In the genomic region with DNA sequence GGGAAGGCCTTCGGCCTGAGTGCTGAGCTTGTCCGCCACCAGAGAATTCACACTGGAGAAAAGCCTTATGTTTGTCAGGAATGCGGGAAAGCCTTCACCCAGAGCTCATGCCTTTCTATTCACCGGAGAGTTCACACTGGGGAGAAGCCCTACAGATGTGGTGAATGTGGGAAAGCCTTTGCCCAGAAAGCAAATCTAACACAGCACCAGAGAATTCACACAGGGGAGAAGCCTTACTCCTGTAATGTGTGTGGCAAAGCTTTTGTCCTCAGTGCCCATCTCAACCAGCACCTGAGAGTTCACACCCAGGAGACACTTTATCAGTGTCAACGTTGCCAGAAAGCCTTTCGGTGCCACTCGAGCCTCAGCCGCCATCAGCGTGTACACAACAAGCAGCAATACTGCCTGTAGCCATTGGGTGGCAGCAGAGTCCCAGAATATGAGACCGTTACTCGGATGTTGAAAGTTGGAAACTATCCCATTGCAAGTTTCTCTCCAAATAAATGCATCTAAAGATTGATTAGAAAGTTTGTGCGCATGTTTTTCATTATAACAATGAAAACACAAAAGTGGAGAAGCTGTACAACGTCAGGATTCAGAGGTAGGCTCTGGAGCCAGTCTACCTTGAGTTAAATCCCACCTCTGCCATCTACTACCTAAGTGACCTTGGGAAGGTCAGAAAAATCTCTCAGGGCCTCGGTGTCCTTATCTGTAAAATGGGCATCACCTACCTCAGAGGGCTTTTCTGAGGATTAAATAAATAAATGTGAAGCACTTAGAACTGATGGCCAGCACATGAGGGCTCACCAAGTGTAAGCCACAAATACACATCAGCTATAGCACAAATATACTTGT, we compare ENCODE assay signal across 2 cellular contexts.
TF ChIP-seq lines count a peak whose summit lies in the region.

No MANE protein-coding gene starts in this region.

TF ChIP-seq in K562, 482 proteins besides CTCF, POLR2A, EP300 and RAD21 (continued from another document and continues in another):
- TF ChIP-seq, protein P1, sequence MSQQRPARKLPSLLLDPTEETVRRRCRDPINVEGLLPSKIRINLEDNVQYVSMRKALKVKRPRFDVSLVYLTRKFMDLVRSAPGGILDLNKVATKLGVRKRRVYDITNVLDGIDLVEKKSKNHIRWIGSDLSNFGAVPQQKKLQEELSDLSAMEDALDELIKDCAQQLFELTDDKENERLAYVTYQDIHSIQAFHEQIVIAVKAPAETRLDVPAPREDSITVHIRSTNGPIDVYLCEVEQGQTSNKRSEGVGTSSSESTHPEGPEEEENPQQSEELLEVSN (IDR thresholded peaks at IDR 0.05; ENCODE audit: borderline replicate concordance in 1 of 2, extremely low read depth in 1 of 2, insufficient read depth in 1 of 2, insufficient read length in 1 of 2, low read depth in 1 of 2, low read length in 1 of 2, poor library complexity in 1 of 2, severe bottlenecking in 1 of 2) = no peak
- TF ChIP-seq, protein P2, sequence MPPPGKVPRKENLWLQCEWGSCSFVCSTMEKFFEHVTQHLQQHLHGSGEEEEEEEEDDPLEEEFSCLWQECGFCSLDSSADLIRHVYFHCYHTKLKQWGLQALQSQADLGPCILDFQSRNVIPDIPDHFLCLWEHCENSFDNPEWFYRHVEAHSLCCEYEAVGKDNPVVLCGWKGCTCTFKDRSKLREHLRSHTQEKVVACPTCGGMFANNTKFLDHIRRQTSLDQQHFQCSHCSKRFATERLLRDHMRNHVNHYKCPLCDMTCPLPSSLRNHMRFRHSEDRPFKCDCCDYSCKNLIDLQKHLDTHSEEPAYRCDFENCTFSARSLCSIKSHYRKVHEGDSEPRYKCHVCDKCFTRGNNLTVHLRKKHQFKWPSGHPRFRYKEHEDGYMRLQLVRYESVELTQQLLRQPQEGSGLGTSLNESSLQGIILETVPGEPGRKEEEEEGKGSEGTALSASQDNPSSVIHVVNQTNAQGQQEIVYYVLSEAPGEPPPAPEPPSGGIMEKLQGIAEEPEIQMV (tag; conservative IDR thresholded peaks at IDR 0.05; ENCODE audit: low read depth) = no peak
- no peak; the same call in 1 of the 2 replicates for TF ChIP-seq MAFF (IDR thresholded peaks at IDR 0.05; ENCODE audit: low read length)
- TF ChIP-seq ZNF239 (CRISPR knock-in tag; IDR thresholded peaks at IDR 0.05) = no peak
- TF ChIP-seq, protein P3, sequence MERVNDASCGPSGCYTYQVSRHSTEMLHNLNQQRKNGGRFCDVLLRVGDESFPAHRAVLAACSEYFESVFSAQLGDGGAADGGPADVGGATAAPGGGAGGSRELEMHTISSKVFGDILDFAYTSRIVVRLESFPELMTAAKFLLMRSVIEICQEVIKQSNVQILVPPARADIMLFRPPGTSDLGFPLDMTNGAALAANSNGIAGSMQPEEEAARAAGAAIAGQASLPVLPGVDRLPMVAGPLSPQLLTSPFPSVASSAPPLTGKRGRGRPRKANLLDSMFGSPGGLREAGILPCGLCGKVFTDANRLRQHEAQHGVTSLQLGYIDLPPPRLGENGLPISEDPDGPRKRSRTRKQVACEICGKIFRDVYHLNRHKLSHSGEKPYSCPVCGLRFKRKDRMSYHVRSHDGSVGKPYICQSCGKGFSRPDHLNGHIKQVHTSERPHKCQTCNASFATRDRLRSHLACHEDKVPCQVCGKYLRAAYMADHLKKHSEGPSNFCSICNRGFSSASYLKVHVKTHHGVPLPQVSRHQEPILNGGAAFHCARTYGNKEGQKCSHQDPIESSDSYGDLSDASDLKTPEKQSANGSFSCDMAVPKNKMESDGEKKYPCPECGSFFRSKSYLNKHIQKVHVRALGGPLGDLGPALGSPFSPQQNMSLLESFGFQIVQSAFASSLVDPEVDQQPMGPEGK (CRISPR knock-in tag; IDR thresholded peaks at IDR 0.05; ENCODE audit: borderline replicate concordance) = no peak
- TF ChIP-seq RBFOX2 (IDR thresholded peaks at IDR 0.05; ENCODE audit: low read depth, low read length) = no peak
- no peak for TF ChIP-seq MYBL2 (IDR thresholded peaks at IDR 0.05; ENCODE audit: low read depth)
- no peak for TF ChIP-seq MYBL2 (CRISPR knock-in tag; IDR thresholded peaks at IDR 0.05; ENCODE audit: borderline replicate concordance)
- TF ChIP-seq, protein P4, sequence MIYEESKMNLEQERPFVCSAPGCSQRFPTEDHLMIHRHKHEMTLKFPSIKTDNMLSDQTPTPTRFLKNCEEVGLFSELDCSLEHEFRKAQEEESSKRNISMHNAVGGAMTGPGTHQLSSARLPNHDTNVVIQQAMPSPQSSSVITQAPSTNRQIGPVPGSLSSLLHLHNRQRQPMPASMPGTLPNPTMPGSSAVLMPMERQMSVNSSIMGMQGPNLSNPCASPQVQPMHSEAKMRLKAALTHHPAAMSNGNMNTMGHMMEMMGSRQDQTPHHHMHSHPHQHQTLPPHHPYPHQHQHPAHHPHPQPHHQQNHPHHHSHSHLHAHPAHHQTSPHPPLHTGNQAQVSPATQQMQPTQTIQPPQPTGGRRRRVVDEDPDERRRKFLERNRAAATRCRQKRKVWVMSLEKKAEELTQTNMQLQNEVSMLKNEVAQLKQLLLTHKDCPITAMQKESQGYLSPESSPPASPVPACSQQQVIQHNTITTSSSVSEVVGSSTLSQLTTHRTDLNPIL (CRISPR knock-in tag; IDR thresholded peaks at IDR 0.05) = no peak
- TF ChIP-seq PRPF4 (IDR thresholded peaks at IDR 0.05; ENCODE audit: insufficient read depth, low read depth, low read length, poor library complexity, severe bottlenecking) = no peak
- no peak for TF ChIP-seq HCFC1 (IDR thresholded peaks at IDR 0.05; ENCODE audit: low read depth, low read length)
- TF ChIP-seq FOXK2 (conservative IDR thresholded peaks at IDR 0.05 in 1 of 2, IDR thresholded peaks at IDR 0.05 in 1 of 2; ENCODE audit: low read depth in 2 of 2) = 0 out of 4 replicates have a peak, but pooled peaks of 1 of the 2 experiments have one; percentile 38
- no peak for TF ChIP-seq IFI16 (CRISPR knock-in tag; IDR thresholded peaks at IDR 0.05)
- no peak for TF ChIP-seq PTBP1 (IDR thresholded peaks at IDR 0.05; ENCODE audit: low read depth, low read length)
- TF ChIP-seq NCOA2 (IDR thresholded peaks at IDR 0.05; ENCODE audit: partially characterized antibody in 2 of 2) = no peak
- no peak for TF ChIP-seq RHOXF2B (CRISPR knock-in tag; conservative IDR thresholded peaks at IDR 0.05)
- TF ChIP-seq ZFP36 (IDR thresholded peaks at IDR 0.05; ENCODE audit: low read depth, low read length, partially characterized antibody) = no peak
- TF ChIP-seq RAD51 (IDR thresholded peaks at IDR 0.05; ENCODE audit: borderline replicate concordance, low read depth) = no peak
- TF ChIP-seq ETV6 (IDR thresholded peaks at IDR 0.05; ENCODE audit: borderline replicate concordance in 1 of 2, low read depth in 2 of 2, low read length in 1 of 2) = no peak
- TF ChIP-seq ETV6 (CRISPR knock-in tag; IDR thresholded peaks at IDR 0.05; ENCODE audit: borderline replicate concordance) = no peak
- no peak for TF ChIP-seq HSF4 (CRISPR knock-in tag; IDR thresholded peaks at IDR 0.05; ENCODE audit: borderline replicate concordance)
- TF ChIP-seq, protein P5, sequence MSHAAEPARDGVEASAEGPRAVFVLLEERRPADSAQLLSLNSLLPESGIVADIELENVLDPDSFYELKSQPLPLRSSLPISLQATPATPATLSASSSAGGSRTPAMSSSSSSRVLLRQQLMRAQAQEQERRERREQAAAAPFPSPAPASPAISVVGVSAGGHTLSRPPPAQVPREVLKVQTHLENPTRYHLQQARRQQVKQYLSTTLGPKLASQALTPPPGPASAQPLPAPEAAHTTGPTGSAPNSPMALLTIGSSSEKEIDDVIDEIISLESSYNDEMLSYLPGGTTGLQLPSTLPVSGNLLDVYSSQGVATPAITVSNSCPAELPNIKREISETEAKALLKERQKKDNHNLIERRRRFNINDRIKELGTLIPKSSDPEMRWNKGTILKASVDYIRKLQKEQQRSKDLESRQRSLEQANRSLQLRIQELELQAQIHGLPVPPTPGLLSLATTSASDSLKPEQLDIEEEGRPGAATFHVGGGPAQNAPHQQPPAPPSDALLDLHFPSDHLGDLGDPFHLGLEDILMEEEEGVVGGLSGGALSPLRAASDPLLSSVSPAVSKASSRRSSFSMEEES (CRISPR knock-in tag; IDR thresholded peaks at IDR 0.05) = no peak
- no peak for TF ChIP-seq TCF7L2 (IDR thresholded peaks at IDR 0.05; ENCODE audit: low read depth, low read length)

TF ChIP-seq in HepG2, 621 proteins besides CTCF, POLR2A, EP300 and RAD21 (continued from another document and continues in another):
- TF ChIP-seq, protein P6, sequence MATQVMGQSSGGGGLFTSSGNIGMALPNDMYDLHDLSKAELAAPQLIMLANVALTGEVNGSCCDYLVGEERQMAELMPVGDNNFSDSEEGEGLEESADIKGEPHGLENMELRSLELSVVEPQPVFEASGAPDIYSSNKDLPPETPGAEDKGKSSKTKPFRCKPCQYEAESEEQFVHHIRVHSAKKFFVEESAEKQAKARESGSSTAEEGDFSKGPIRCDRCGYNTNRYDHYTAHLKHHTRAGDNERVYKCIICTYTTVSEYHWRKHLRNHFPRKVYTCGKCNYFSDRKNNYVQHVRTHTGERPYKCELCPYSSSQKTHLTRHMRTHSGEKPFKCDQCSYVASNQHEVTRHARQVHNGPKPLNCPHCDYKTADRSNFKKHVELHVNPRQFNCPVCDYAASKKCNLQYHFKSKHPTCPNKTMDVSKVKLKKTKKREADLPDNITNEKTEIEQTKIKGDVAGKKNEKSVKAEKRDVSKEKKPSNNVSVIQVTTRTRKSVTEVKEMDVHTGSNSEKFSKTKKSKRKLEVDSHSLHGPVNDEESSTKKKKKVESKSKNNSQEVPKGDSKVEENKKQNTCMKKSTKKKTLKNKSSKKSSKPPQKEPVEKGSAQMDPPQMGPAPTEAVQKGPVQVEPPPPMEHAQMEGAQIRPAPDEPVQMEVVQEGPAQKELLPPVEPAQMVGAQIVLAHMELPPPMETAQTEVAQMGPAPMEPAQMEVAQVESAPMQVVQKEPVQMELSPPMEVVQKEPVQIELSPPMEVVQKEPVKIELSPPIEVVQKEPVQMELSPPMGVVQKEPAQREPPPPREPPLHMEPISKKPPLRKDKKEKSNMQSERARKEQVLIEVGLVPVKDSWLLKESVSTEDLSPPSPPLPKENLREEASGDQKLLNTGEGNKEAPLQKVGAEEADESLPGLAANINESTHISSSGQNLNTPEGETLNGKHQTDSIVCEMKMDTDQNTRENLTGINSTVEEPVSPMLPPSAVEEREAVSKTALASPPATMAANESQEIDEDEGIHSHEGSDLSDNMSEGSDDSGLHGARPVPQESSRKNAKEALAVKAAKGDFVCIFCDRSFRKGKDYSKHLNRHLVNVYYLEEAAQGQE (IDR thresholded peaks at IDR 0.05; ENCODE audit: borderline replicate concordance in 1 of 2, low read depth in 1 of 2, low read length in 2 of 2) = no peak
- TF ChIP-seq HOXA7 (CRISPR knock-in tag; IDR thresholded peaks at IDR 0.05) = no peak
- TF ChIP-seq EEA1 (CRISPR knock-in tag; IDR thresholded peaks at IDR 0.05; ENCODE audit: borderline replicate concordance) = no peak
- peak; percentile 83 for TF ChIP-seq ZNF629 (CRISPR knock-in tag; conservative IDR thresholded peaks at IDR 0.05)
- TF ChIP-seq, protein P7, sequence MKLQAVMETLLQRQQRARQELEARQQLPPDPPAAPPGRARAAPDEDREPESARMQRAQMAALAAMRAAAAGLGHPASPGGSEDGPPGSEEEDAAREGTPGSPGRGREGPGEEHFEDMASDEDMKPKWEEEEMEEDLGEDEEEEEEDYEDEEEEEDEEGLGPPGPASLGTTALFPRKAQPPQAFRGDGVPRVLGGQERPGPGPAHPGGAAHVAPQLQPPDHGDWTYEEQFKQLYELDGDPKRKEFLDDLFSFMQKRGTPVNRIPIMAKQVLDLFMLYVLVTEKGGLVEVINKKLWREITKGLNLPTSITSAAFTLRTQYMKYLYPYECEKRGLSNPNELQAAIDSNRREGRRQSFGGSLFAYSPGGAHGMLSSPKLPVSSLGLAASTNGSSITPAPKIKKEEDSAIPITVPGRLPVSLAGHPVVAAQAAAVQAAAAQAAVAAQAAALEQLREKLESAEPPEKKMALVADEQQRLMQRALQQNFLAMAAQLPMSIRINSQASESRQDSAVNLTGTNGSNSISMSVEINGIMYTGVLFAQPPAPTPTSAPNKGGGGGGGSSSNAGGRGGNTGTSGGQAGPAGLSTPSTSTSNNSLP (IDR thresholded peaks at IDR 0.05; ENCODE audit: low read depth, low read length) = no peak
- no peak for TF ChIP-seq SMARCC2 (IDR thresholded peaks at IDR 0.05)
- TF ChIP-seq ZSCAN30 (CRISPR knock-in tag; IDR thresholded peaks at IDR 0.05) = no peak
- no peak for TF ChIP-seq ZNF207 (IDR thresholded peaks at IDR 0.05; ENCODE audit: borderline replicate concordance)
- TF ChIP-seq ZNF569 (CRISPR knock-in tag; IDR thresholded peaks at IDR 0.05; ENCODE audit: borderline replicate concordance) = no peak
- no peak for TF ChIP-seq SMYD3 (CRISPR knock-in tag; IDR thresholded peaks at IDR 0.05)
- no peak for TF ChIP-seq GFI1 (CRISPR knock-in tag; IDR thresholded peaks at IDR 0.05; ENCODE audit: borderline replicate concordance)
- no peak for TF ChIP-seq ZMAT3 (CRISPR knock-in tag; conservative IDR thresholded peaks at IDR 0.05)
- no peak for TF ChIP-seq NR2F2 (IDR thresholded peaks at IDR 0.05; ENCODE audit: borderline replicate concordance, low read depth)
- 0 out of 2 replicates have a peak, but pooled peaks have one; percentile 48 for TF ChIP-seq SMAD3 (CRISPR knock-in tag; IDR thresholded peaks at IDR 0.05)
- TF ChIP-seq MAFF (IDR thresholded peaks at IDR 0.05; ENCODE audit: low read depth, low read length) = no peak
- TF ChIP-seq, protein P8, sequence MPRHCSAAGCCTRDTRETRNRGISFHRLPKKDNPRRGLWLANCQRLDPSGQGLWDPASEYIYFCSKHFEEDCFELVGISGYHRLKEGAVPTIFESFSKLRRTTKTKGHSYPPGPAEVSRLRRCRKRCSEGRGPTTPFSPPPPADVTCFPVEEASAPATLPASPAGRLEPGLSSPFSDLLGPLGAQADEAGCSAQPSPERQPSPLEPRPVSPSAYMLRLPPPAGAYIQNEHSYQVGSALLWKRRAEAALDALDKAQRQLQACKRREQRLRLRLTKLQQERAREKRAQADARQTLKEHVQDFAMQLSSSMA (CRISPR knock-in tag; IDR thresholded peaks at IDR 0.05) = no peak
- no peak for TF ChIP-seq NFRKB (IDR thresholded peaks at IDR 0.05)
- no peak for TF ChIP-seq BRCA1 (CRISPR knock-in tag; IDR thresholded peaks at IDR 0.05)
- TF ChIP-seq CBFB (CRISPR knock-in tag; IDR thresholded peaks at IDR 0.05) = no peak
- TF ChIP-seq, protein P9, sequence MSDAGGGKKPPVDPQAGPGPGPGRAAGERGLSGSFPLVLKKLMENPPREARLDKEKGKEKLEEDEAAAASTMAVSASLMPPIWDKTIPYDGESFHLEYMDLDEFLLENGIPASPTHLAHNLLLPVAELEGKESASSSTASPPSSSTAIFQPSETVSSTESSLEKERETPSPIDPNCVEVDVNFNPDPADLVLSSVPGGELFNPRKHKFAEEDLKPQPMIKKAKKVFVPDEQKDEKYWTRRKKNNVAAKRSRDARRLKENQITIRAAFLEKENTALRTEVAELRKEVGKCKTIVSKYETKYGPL (CRISPR knock-in tag; IDR thresholded peaks at IDR 0.05) = no peak
